Comparison of ENCODE assay signal across 8 cellular contexts in genomic region chr14:70640938-70641547, GRCh38. TPM values are rescaled to one million over a fixed set of nuclear protein-coding genes. Genes with fewer than 3 reads are reported as not detected.
DNase-seq lines count a peak whose midpoint lies in the region; ATAC-seq and TF ChIP-seq lines count a peak whose summit lies in the region.

No MANE protein-coding gene starts in this region.

- DNase-seq in NCI-H2081 (lab: John Stamatoyannopoulos, UW) (peak; percentile 41 to 70), NCI-H2081 treated with DMSO at 0.1 percent for 48 hours (lab: John Stamatoyannopoulos, UW) (no peak), NCI-H187 treated with DMSO at 0.1 percent for 48 hours (lab: John Stamatoyannopoulos, UW) (peak; percentile 59), epithelial cell of esophagus (ENCODE audit: low read depth) (peak; percentile 75), myocyte (ENCODE audit: low read depth) (peak; percentile 97), upper lobe of left lung (peak; percentile 41 to 66)
- peak; percentile 56 for DNase-seq in activated CD4-positive, alpha-beta memory T cell treated with anti-CD3 and anti-CD28 coated beads, Interleukin-2, amount 10 ng/mL, durations not matched to agents 7 days and 5 days

- peak; percentile 63 for ATAC-seq in HG02678 (IDR thresholded peaks at IDR 0.05; ENCODE audit: unreplicated experiment)
- ATAC-seq in upper lobe of left lung (ENCODE audit: low FRiP score in 2 of 2) = peak; percentile 78

- peak overlapping the region; percentile 57 for H3K4me3 ChIP-seq in epithelial cell of esophagus (ENCODE audit: low read length)
- peak overlapping the region; percentile 45 to 84 (median 78) for H3K4me3 ChIP-seq in upper lobe of left lung

- TF ChIP-seq CTCF in epithelial cell of esophagus (IDR thresholded peaks at IDR 0.05; ENCODE audit: insufficient read depth, low read depth, low read length, missing control alignments) (no peak), upper lobe of left lung (IDR thresholded peaks at IDR 0.05) (peak in 1 of 6 experiments; percentile 18)

- peaks cover 0 to 12% (median 0%) of the 10 kb centered on the region in 4 donors for H3K27me3 ChIP-seq in upper lobe of left lung

- no peaks in the 10 kb centered on the region for H3K36me3 ChIP-seq in upper lobe of left lung

- H3K4me1 ChIP-seq in upper lobe of left lung = peaks cover 7 to 32% (median 13%) of the 10 kb centered on the region in 4 donors

- no peaks in the 10 kb centered on the region for H3K27me3 Mint-ChIP-seq in activated CD4-positive, alpha-beta memory T cell treated with anti-CD3 and anti-CD28 coated beads, Interleukin-2, amount 10 ng/mL, durations not matched to agents 7 days and 5 days

- H3K9me3 Mint-ChIP-seq in activated CD4-positive, alpha-beta memory T cell treated with anti-CD3 and anti-CD28 coated beads, Interleukin-2, amount 10 ng/mL, durations not matched to agents 7 days and 5 days = peaks cover 3% of the 10 kb centered on the region

- H3K36me3 Mint-ChIP-seq in activated CD4-positive, alpha-beta memory T cell treated with anti-CD3 and anti-CD28 coated beads, Interleukin-2, amount 10 ng/mL, durations not matched to agents 7 days and 5 days (ENCODE audit: low read depth) = peaks cover 25% of the 10 kb centered on the region

- no peak for TF ChIP-seq EP300 in upper lobe of left lung (IDR thresholded peaks at IDR 0.05)

- H3K27ac ChIP-seq in upper lobe of left lung = peak overlapping the region in 3 of 4 donors; percentile 1 to 79 (median 69)

- peak overlapping the region; percentile 84 for H3K27ac Mint-ChIP-seq in activated CD4-positive, alpha-beta memory T cell treated with anti-CD3 and anti-CD28 coated beads, Interleukin-2, amount 10 ng/mL, durations not matched to agents 7 days and 5 days

- CTCF ChIA-PET in activated CD4-positive, alpha-beta memory T cell treated with anti-CD3 and anti-CD28 coated beads, Interleukin-2, amount 10 ng/mL, durations not matched to agents 7 days and 5 days (lab: Charles Lee) = interaction anchor here (1.1 kb wide), 1 partner anchor 17 kb away, joined by 5 read pairs; no protein-coding TSS in a partner anchor

- H3K9me3 ChIP-seq in upper lobe of left lung = no peaks in the 10 kb centered on the region

- peak overlapping the region; percentile 94 for H3K4me3 Mint-ChIP-seq in activated CD4-positive, alpha-beta memory T cell treated with anti-CD3 and anti-CD28 coated beads, Interleukin-2, amount 10 ng/mL, durations not matched to agents 7 days and 5 days

- WGBS in upper lobe of left lung, 2 donors = 1 to 5% methylated on average over 19 to 27 of the region's 28 CpGs

- TF ChIP-seq POLR2A in upper lobe of left lung (IDR thresholded peaks at IDR 0.05) = peak in 1 of 4 donors; percentile 20

- H3K4me1 Mint-ChIP-seq in activated CD4-positive, alpha-beta memory T cell treated with anti-CD3 and anti-CD28 coated beads, Interleukin-2, amount 10 ng/mL, durations not matched to agents 7 days and 5 days = peaks cover 54% of the 10 kb centered on the region

- POLR2A ChIA-PET in activated CD4-positive, alpha-beta memory T cell treated with anti-CD3 and anti-CD28 coated beads, Interleukin-2, amount 10 ng/mL, durations not matched to agents 7 days and 5 days (lab: Charles Lee) = interaction anchor here (1.1 to 7.1 kb wide), 10 partner anchors 15 to 169 kb away, joined by 3 to 192 read pairs (median 4); partner anchors contain the start of genes MAP3K9 and MED6

RNA-seq across cellular contexts. Expression of gene TTC9, which starts 0.7 kb away (rescaled TPM):
- total RNA-seq in activated CD4-positive, alpha-beta memory T cell treated with anti-CD3 and anti-CD28 coated beads, Interleukin-2, amount 10 ng/mL, durations not matched to agents 7 days and 5 days = 10 to 100 TPM; 14.1 to 14.7 TPM
- total RNA-seq in myocyte (39.5 and 61.5 TPM in 2 replicates), upper lobe of left lung (1 to 10 TPM; 3.1 to 8.6 (median 6.2) TPM)
- 34.3 TPM for polyA plus RNA-seq in myocyte (2012)

RNA-seq across cellular contexts. Expression of gene MED6, which starts 40.6 kb away (rescaled TPM):
- 10 to 100 TPM; 45.5 to 47.9 TPM for total RNA-seq in activated CD4-positive, alpha-beta memory T cell treated with anti-CD3 and anti-CD28 coated beads, Interleukin-2, amount 10 ng/mL, durations not matched to agents 7 days and 5 days
- 25.5 and 29.2 TPM in 2 replicates for total RNA-seq in myocyte
- polyA plus RNA-seq in myocyte (2012) = 22.8 TPM
- total RNA-seq in upper lobe of left lung = 10 to 100 TPM; 17.9 to 56.5 (median 23.4) TPM
